Comparison of ENCODE assay signal across 1 cellular context in genomic region chr9:92764988-92765936, GRCh38.
TF ChIP-seq lines count a peak whose summit lies in the region.

No MANE protein-coding gene starts in this region.

TF ChIP-seq in HepG2, 621 proteins besides CTCF, POLR2A, EP300 and RAD21 (continued from another document and continues in another):
- TF ChIP-seq, protein P1, sequence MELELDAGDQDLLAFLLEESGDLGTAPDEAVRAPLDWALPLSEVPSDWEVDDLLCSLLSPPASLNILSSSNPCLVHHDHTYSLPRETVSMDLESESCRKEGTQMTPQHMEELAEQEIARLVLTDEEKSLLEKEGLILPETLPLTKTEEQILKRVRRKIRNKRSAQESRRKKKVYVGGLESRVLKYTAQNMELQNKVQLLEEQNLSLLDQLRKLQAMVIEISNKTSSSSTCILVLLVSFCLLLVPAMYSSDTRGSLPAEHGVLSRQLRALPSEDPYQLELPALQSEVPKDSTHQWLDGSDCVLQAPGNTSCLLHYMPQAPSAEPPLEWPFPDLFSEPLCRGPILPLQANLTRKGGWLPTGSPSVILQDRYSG (CRISPR knock-in tag; IDR thresholded peaks at IDR 0.05): no peak
- no peak for TF ChIP-seq ZNF329 (CRISPR knock-in tag; IDR thresholded peaks at IDR 0.05; ENCODE audit: low read depth)
- TF ChIP-seq ZNF20 (CRISPR knock-in tag; IDR thresholded peaks at IDR 0.05): no peak
- 0 out of 2 replicates have a peak, but pooled peaks have one; percentile 77 for TF ChIP-seq ETV6 (CRISPR knock-in tag; conservative IDR thresholded peaks at IDR 0.05)
- peak; percentile 81; the same call in 1 of the 2 replicates for TF ChIP-seq ZNF768 (CRISPR knock-in tag; IDR thresholded peaks at IDR 0.05)
- no peak for TF ChIP-seq ZNF496 (CRISPR knock-in tag; IDR thresholded peaks at IDR 0.05; ENCODE audit: insufficient replicate concordance)
- TF ChIP-seq ZKSCAN5 (CRISPR knock-in tag; IDR thresholded peaks at IDR 0.05): no peak
- peak; percentile 57; the same call in 1 of the 2 replicates for TF ChIP-seq CBFB (CRISPR knock-in tag; IDR thresholded peaks at IDR 0.05)
- peak; percentile 85 for TF ChIP-seq HDAC1 (CRISPR knock-in tag; IDR thresholded peaks at IDR 0.05)
- TF ChIP-seq, protein P2, sequence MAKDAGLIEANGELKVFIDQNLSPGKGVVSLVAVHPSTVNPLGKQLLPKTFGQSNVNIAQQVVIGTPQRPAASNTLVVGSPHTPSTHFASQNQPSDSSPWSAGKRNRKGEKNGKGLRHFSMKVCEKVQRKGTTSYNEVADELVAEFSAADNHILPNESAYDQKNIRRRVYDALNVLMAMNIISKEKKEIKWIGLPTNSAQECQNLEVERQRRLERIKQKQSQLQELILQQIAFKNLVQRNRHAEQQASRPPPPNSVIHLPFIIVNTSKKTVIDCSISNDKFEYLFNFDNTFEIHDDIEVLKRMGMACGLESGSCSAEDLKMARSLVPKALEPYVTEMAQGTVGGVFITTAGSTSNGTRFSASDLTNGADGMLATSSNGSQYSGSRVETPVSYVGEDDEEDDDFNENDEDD (CRISPR knock-in tag; IDR thresholded peaks at IDR 0.05; ENCODE audit: borderline replicate concordance): peak; percentile 72; the same call in 1 of the 2 replicates
- TF ChIP-seq ZNF709 (CRISPR knock-in tag; IDR thresholded peaks at IDR 0.05): 0 out of 2 replicates have a peak, but pooled peaks have one; percentile 72
- peak; percentile 78 for TF ChIP-seq AGO1 (IDR thresholded peaks at IDR 0.05; ENCODE audit: low read depth, low read length, poor library complexity, severe bottlenecking)
- no peak for TF ChIP-seq ZNF746 (CRISPR knock-in tag; IDR thresholded peaks at IDR 0.05)
- peak; percentile 87 for TF ChIP-seq ZNF546 (CRISPR knock-in tag; conservative IDR thresholded peaks at IDR 0.05)
- peak; percentile 55; the same call in 1 of the 2 replicates for TF ChIP-seq ELF4 (CRISPR knock-in tag; IDR thresholded peaks at IDR 0.05; ENCODE audit: borderline replicate concordance)
- no peak for TF ChIP-seq ZNF790 (CRISPR knock-in tag; IDR thresholded peaks at IDR 0.05; ENCODE audit: borderline replicate concordance)
- no peak for TF ChIP-seq MAFK (conservative IDR thresholded peaks at IDR 0.05 in 1 of 2, IDR thresholded peaks at IDR 0.05 in 1 of 2; ENCODE audit: low read length in 2 of 2)
- no peak for TF ChIP-seq SOX13 (IDR thresholded peaks at IDR 0.05)
- TF ChIP-seq SOX13 (CRISPR knock-in tag; conservative IDR thresholded peaks at IDR 0.05 in 1 of 2, IDR thresholded peaks at IDR 0.05 in 1 of 2): peak in 1 of 2 experiments; percentile 25; a peak in 1 of 4 replicates
- peak; percentile 70; the same call in 1 of the 2 replicates for TF ChIP-seq MXD4 (CRISPR knock-in tag; IDR thresholded peaks at IDR 0.05)
- peak; percentile 73; the same call in 1 of the 2 replicates for TF ChIP-seq ZNF350 (CRISPR knock-in tag; IDR thresholded peaks at IDR 0.05; ENCODE audit: borderline replicate concordance, low read depth)
- TF ChIP-seq KDM3A (CRISPR knock-in tag; IDR thresholded peaks at IDR 0.05; ENCODE audit: low read depth): peak; percentile 76; the same call in 1 of the 2 replicates
- TF ChIP-seq PHF20 (CRISPR knock-in tag; IDR thresholded peaks at IDR 0.05): peak; percentile 78
- TF ChIP-seq ZNF251 (CRISPR knock-in tag; IDR thresholded peaks at IDR 0.05): no peak
- no peak for TF ChIP-seq MAF1 (CRISPR knock-in tag; IDR thresholded peaks at IDR 0.05; ENCODE audit: borderline replicate concordance)
- TF ChIP-seq, protein P3, sequence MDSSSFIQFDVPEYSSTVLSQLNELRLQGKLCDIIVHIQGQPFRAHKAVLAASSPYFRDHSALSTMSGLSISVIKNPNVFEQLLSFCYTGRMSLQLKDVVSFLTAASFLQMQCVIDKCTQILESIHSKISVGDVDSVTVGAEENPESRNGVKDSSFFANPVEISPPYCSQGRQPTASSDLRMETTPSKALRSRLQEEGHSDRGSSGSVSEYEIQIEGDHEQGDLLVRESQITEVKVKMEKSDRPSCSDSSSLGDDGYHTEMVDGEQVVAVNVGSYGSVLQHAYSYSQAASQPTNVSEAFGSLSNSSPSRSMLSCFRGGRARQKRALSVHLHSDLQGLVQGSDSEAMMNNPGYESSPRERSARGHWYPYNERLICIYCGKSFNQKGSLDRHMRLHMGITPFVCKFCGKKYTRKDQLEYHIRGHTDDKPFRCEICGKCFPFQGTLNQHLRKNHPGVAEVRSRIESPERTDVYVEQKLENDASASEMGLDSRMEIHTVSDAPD (CRISPR knock-in tag; IDR thresholded peaks at IDR 0.05): peak; percentile 29; the same call in 1 of the 2 replicates
- peak; percentile 94 for TF ChIP-seq AGO2 (optimal IDR thresholded peaks at IDR 0.05; ENCODE audit: low read depth, low read length)
- no peak for TF ChIP-seq ZBTB1 (CRISPR knock-in tag; IDR thresholded peaks at IDR 0.05; ENCODE audit: borderline replicate concordance)
- TF ChIP-seq FOXA3 (CRISPR knock-in tag; IDR thresholded peaks at IDR 0.05): 0 out of 2 replicates have a peak, but pooled peaks have one; percentile 11
- TF ChIP-seq, protein P4, sequence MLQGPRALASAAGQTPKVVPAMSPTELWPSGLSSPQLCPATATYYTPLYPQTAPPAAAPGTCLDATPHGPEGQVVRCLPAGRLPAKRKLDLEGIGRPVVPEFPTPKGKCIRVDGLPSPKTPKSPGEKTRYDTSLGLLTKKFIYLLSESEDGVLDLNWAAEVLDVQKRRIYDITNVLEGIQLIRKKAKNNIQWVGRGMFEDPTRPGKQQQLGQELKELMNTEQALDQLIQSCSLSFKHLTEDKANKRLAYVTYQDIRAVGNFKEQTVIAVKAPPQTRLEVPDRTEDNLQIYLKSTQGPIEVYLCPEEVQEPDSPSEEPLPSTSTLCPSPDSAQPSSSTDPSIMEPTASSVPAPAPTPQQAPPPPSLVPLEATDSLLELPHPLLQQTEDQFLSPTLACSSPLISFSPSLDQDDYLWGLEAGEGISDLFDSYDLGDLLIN (CRISPR knock-in tag; IDR thresholded peaks at IDR 0.05; ENCODE audit: borderline replicate concordance): peak; percentile 6; the same call in 1 of the 2 replicates
- peak; percentile 70 for TF ChIP-seq ARNT2 (CRISPR knock-in tag; IDR thresholded peaks at IDR 0.05; ENCODE audit: low read depth)
- TF ChIP-seq ZNF570 (CRISPR knock-in tag; IDR thresholded peaks at IDR 0.05; ENCODE audit: borderline replicate concordance): no peak
- no peak for TF ChIP-seq KLF13 (CRISPR knock-in tag; IDR thresholded peaks at IDR 0.05)
- TF ChIP-seq ZNF274 (CRISPR knock-in tag; IDR thresholded peaks at IDR 0.05): peak; percentile 75; the same call in 1 of the 2 replicates
- no peak for TF ChIP-seq ZSCAN30 (CRISPR knock-in tag; IDR thresholded peaks at IDR 0.05)
- TF ChIP-seq MAFF (IDR thresholded peaks at IDR 0.05; ENCODE audit: low read depth, low read length): no peak
- TF ChIP-seq, protein P5, sequence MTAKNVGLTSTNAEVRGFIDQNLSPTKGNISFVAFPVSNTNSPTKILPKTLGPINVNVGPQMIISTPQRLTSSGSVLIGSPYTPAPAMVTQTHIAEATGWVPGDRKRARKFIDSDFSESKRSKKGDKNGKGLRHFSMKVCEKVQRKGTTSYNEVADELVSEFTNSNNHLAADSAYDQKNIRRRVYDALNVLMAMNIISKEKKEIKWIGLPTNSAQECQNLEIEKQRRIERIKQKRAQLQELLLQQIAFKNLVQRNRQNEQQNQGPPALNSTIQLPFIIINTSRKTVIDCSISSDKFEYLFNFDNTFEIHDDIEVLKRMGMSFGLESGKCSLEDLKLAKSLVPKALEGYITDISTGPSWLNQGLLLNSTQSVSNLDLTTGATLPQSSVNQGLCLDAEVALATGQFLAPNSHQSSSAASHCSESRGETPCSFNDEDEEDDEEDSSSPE (CRISPR knock-in tag; IDR thresholded peaks at IDR 0.05): peak; percentile 57; the same call in 1 of the 2 replicates
- peak; percentile 73; the same call in 1 of the 2 replicates for TF ChIP-seq SNAPC2 (CRISPR knock-in tag; IDR thresholded peaks at IDR 0.05)
- TF ChIP-seq KLF16 (CRISPR knock-in tag; IDR thresholded peaks at IDR 0.05): peak in 1 of 2 experiments; percentile 48; a peak in 1 of 4 replicates
- TF ChIP-seq, protein P6, sequence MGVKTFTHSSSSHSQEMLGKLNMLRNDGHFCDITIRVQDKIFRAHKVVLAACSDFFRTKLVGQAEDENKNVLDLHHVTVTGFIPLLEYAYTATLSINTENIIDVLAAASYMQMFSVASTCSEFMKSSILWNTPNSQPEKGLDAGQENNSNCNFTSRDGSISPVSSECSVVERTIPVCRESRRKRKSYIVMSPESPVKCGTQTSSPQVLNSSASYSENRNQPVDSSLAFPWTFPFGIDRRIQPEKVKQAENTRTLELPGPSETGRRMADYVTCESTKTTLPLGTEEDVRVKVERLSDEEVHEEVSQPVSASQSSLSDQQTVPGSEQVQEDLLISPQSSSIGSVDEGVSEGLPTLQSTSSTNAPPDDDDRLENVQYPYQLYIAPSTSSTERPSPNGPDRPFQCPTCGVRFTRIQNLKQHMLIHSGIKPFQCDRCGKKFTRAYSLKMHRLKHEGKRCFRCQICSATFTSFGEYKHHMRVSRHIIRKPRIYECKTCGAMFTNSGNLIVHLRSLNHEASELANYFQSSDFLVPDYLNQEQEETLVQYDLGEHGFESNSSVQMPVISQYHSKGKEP (CRISPR knock-in tag; IDR thresholded peaks at IDR 0.05): no peak
- TF ChIP-seq, protein P7, sequence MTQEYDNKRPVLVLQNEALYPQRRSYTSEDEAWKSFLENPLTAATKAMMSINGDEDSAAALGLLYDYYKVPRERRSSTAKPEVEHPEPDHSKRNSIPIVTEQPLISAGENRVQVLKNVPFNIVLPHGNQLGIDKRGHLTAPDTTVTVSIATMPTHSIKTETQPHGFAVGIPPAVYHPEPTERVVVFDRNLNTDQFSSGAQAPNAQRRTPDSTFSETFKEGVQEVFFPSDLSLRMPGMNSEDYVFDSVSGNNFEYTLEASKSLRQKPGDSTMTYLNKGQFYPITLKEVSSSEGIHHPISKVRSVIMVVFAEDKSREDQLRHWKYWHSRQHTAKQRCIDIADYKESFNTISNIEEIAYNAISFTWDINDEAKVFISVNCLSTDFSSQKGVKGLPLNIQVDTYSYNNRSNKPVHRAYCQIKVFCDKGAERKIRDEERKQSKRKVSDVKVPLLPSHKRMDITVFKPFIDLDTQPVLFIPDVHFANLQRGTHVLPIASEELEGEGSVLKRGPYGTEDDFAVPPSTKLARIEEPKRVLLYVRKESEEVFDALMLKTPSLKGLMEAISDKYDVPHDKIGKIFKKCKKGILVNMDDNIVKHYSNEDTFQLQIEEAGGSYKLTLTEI (CRISPR knock-in tag; conservative IDR thresholded peaks at IDR 0.05): no peak
- TF ChIP-seq ZNF224 (CRISPR knock-in tag; IDR thresholded peaks at IDR 0.05): no peak
- 0 out of 2 replicates have a peak, but pooled peaks have one; percentile 50 for TF ChIP-seq ZNF770 (CRISPR knock-in tag; IDR thresholded peaks at IDR 0.05)
- no peak for TF ChIP-seq ZBTB4 (CRISPR knock-in tag; IDR thresholded peaks at IDR 0.05; ENCODE audit: borderline replicate concordance)
- TF ChIP-seq IKZF1 (IDR thresholded peaks at IDR 0.05): no peak
- TF ChIP-seq ZFP36L1 (CRISPR knock-in tag; IDR thresholded peaks at IDR 0.05): no peak
- TF ChIP-seq, protein P8, sequence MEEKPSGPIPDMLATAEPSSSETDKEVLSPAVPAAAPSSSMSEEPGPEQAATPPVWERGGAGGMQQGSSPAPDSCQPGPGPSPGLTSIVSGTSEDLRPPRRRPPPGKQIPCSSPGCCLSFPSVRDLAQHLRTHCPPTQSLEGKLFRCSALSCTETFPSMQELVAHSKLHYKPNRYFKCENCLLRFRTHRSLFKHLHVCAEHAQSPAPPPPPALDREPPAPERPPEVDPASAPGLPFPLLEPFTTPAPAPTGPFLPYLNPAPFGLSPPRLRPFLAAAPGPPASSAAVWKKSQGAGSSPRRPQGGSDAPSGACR (CRISPR knock-in tag; IDR thresholded peaks at IDR 0.05): no peak
- TF ChIP-seq GMEB2 (CRISPR knock-in tag; IDR thresholded peaks at IDR 0.05; ENCODE audit: low read depth): peak; percentile 45; the same call in 1 of the 2 replicates
- peak; percentile 91; the same call in 1 of the 2 replicates for TF ChIP-seq RNF2 (conservative IDR thresholded peaks at IDR 0.05; ENCODE audit: low read depth)
